ENCODE assay signal across 1 cellular context in genomic region chr18:79809482-79810192, GRCh38.
TF ChIP-seq lines count a peak whose summit lies in the region.

No MANE protein-coding gene starts in this region.

TF ChIP-seq in HEK293T, 16 proteins besides CTCF, POLR2A, EP300 and RAD21:
- no peak for TF ChIP-seq LEF1 (IDR thresholded peaks at IDR 0.05; ENCODE audit: borderline replicate concordance)
- TF ChIP-seq FOXM1 (IDR thresholded peaks at IDR 0.05; ENCODE audit: borderline replicate concordance) = no peak
- no peak for TF ChIP-seq HDGF (IDR thresholded peaks at IDR 0.05; ENCODE audit: borderline replicate concordance)
- TF ChIP-seq ARNT (IDR thresholded peaks at IDR 0.05) = no peak
- TF ChIP-seq NFRKB (IDR thresholded peaks at IDR 0.05) = no peak
- no peak for TF ChIP-seq SP1 (IDR thresholded peaks at IDR 0.05)
- no peak for TF ChIP-seq TARDBP (IDR thresholded peaks at IDR 0.05)
- no peak for TF ChIP-seq ZNF384 (IDR thresholded peaks at IDR 0.05)
- no peak for TF ChIP-seq FOXA1 (IDR thresholded peaks at IDR 0.05)
TF ChIP-seq in HEK293T: peak in this region for 0.
